ENCODE assay signal across 8 cellular contexts in the genomic region with DNA sequence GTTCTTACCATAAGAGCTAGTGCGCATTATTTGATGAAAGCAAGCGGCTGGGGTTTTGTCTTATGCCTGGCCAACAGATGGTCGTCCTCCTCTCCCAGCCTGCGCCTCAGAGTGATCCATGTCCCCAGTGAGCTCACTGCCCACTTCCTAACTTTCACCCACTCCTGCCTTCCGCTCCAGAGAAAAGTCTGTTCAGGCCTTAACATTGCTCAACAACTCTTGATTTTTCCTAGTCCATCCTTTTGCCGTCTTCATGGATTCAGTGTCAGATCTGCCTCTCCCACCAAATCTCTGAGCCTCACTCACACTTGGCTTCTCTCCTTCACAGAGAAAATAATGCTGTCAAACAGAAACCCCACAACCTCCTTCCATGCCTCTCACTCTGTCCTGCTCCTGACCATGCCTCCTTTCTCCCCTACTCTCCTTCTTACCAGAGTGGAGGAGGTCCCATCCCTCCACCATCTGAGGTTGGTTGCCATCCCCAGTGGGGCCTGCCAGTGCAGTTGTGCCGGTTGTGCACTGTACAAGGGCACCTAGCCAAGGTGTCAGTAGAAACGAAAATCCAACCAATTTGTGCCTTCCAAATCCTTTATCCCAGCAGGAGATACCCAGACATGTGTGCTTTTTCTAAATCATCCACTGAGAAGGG.
"Had no signal": no experiment of that assay in that cellular context is flagged by ENCODE, and none has a peak within 500 bp of the region (broad histone marks: within the 10 kb centered on the region; RNA-seq: fewer than 3 reads in every experiment).

No MANE protein-coding gene starts in this region.

- DNase-seq: H9, HCEC 1CT, IMR-90 had no signal

- FAIRE-seq: H1, H54, K562 had no signal

- H3K4me2 ChIP-seq: GM23338 had no signal

- H3K4me3 ChIP-seq: GM23338, K562 had no signal

- H3K27ac ChIP-seq: HL-60 had no signal
